16 cellular contexts compared by ENCODE assay signal in the genomic region with DNA sequence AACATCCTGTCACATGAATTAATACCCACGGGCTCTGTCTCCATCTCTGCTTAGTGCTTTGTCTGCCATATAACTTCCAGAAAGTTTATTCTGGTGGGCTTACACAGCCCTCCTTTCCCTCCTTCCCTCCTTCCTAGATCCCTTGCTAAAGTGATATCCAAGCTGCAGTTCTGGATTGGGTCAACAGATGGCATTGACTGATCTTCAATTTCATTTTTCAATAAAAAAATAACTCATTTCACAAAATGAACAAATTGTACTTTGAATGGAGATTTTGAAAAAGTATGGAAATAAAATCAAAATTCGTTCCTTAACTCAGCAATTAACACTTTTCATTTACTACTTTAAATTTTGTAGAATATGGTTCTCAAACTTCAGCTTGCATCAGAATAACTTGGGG.
DNase-seq lines count a peak whose midpoint lies in the region; ATAC-seq and TF ChIP-seq lines count a peak whose summit lies in the region.
"Had no signal": no experiment of that assay in that cellular context is flagged by ENCODE, and none has a peak within 500 bp of the region (broad histone marks: within the 10 kb centered on the region; RNA-seq: fewer than 3 reads in every experiment).

No MANE protein-coding gene starts in this region.

- no peak overlapping the region for H3K4me3 ChIP-seq in retinal pigment epithelial cell (ENCODE audit: low read length)

- DNase-seq in fibroblast of peridontal ligament (ENCODE audit: extremely low read depth) (peak; percentile 1), retinal pigment epithelial cell (ENCODE audit: low read depth) (no peak), NCI-H1694 treated with DMSO at 0.1 percent for 48 hours (lab: John Stamatoyannopoulos, UW) (no peak), AG20443 (ENCODE audit: low spot score) (no peak), NCI-H226 (no peak)
- DNase-seq: activated naive CD4-positive, alpha-beta T cell; COR-L47; effector CD8-positive, alpha-beta T cell; kidney glomerular epithelial cell; NCI-H2081 treated with DMSO at 0.1 percent for 48 hours; NCI-H748 treated with DMSO at 0.1 percent for 48 hours; stimulated activated CD4-positive, alpha-beta T cell treated with anti-CD3 and anti-CD28 coated beads, Interleukin-15, amount 100 ng/mL, for 24 hours; T-helper 1 cell had no signal

- ATAC-seq in SK-N-SH treated with all-trans-retinoic acid at 6 μM for 48 hours (0 out of 3 replicates have a peak, but pooled peaks have one; percentile 40), GM21515 (IDR thresholded peaks at IDR 0.05; ENCODE audit: unreplicated experiment) (no peak)

- peak; percentile 14 for TF ChIP-seq CTCF in GM12873 (IDR thresholded peaks at IDR 0.05; ENCODE audit: insufficient read depth, low read depth, low read length, missing control alignments)
- peak; percentile 27 for TF ChIP-seq CTCF in retinal pigment epithelial cell (conservative IDR thresholded peaks at IDR 0.05; ENCODE audit: low read depth, low read length)

TF ChIP-seq in SK-N-SH treated with all-trans-retinoic acid at 6 μM for 48 hours, 23 proteins besides CTCF, POLR2A, EP300 and RAD21:
- TF ChIP-seq CSDC2 (CRISPR knock-in tag; IDR thresholded peaks at IDR 0.05), result no peak
- TF ChIP-seq OSR1 (CRISPR knock-in tag; IDR thresholded peaks at IDR 0.05), result no peak
- no peak for TF ChIP-seq TCF4 (CRISPR knock-in tag; IDR thresholded peaks at IDR 0.05; ENCODE audit: borderline replicate concordance)
- TF ChIP-seq, protein P1, sequence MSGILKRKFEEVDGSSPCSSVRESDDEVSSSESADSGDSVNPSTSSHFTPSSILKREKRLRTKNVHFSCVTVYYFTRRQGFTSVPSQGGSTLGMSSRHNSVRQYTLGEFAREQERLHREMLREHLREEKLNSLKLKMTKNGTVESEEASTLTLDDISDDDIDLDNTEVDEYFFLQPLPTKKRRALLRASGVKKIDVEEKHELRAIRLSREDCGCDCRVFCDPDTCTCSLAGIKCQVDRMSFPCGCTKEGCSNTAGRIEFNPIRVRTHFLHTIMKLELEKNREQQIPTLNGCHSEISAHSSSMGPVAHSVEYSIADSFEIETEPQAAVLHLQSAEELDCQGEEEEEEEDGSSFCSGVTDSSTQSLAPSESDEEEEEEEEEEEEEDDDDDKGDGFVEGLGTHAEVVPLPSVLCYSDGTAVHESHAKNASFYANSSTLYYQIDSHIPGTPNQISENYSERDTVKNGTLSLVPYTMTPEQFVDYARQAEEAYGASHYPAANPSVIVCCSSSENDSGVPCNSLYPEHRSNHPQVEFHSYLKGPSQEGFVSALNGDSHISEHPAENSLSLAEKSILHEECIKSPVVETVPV (CRISPR knock-in tag; IDR thresholded peaks at IDR 0.05), result no peak
- no peak for TF ChIP-seq ZFP30 (CRISPR knock-in tag; IDR thresholded peaks at IDR 0.05)
- TF ChIP-seq, protein P2, sequence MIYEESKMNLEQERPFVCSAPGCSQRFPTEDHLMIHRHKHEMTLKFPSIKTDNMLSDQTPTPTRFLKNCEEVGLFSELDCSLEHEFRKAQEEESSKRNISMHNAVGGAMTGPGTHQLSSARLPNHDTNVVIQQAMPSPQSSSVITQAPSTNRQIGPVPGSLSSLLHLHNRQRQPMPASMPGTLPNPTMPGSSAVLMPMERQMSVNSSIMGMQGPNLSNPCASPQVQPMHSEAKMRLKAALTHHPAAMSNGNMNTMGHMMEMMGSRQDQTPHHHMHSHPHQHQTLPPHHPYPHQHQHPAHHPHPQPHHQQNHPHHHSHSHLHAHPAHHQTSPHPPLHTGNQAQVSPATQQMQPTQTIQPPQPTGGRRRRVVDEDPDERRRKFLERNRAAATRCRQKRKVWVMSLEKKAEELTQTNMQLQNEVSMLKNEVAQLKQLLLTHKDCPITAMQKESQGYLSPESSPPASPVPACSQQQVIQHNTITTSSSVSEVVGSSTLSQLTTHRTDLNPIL (CRISPR knock-in tag; IDR thresholded peaks at IDR 0.05; ENCODE audit: low read depth), result no peak
- TF ChIP-seq RARB (CRISPR knock-in tag; IDR thresholded peaks at IDR 0.05), result no peak
- TF ChIP-seq TOX (CRISPR knock-in tag; IDR thresholded peaks at IDR 0.05; ENCODE audit: borderline replicate concordance), result no peak
- TF ChIP-seq BACH2 (CRISPR knock-in tag; IDR thresholded peaks at IDR 0.05; ENCODE audit: borderline replicate concordance), result no peak
- no peak for TF ChIP-seq PPARA (CRISPR knock-in tag; IDR thresholded peaks at IDR 0.05; ENCODE audit: borderline replicate concordance)
- TF ChIP-seq GLIS3 (CRISPR knock-in tag; IDR thresholded peaks at IDR 0.05), result no peak
- TF ChIP-seq ISL1 (CRISPR knock-in tag; IDR thresholded peaks at IDR 0.05), result no peak
- TF ChIP-seq ZNF565 (CRISPR knock-in tag; conservative IDR thresholded peaks at IDR 0.05; ENCODE audit: low read depth), result no peak
- TF ChIP-seq SNAI2 (CRISPR knock-in tag; IDR thresholded peaks at IDR 0.05), result no peak
- TF ChIP-seq, protein P3, sequence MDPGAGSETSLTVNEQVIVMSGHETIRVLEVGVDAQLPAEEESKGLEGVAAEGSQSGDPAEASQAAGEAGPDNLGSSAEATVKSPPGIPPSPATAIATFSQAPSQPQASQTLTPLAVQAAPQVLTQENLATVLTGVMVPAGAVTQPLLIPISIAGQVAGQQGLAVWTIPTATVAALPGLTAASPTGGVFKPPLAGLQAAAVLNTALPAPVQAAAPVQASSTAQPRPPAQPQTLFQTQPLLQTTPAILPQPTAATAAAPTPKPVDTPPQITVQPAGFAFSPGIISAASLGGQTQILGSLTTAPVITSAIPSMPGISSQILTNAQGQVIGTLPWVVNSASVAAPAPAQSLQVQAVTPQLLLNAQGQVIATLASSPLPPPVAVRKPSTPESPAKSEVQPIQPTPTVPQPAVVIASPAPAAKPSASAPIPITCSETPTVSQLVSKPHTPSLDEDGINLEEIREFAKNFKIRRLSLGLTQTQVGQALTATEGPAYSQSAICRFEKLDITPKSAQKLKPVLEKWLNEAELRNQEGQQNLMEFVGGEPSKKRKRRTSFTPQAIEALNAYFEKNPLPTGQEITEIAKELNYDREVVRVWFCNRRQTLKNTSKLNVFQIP (CRISPR knock-in tag; IDR thresholded peaks at IDR 0.05; ENCODE audit: borderline replicate concordance, low read depth), result no peak
- no peak for TF ChIP-seq ZC3H10 (CRISPR knock-in tag; IDR thresholded peaks at IDR 0.05)
- no peak for TF ChIP-seq TSHZ2 (CRISPR knock-in tag; IDR thresholded peaks at IDR 0.05)
- no peak for TF ChIP-seq ESRRG (CRISPR knock-in tag; IDR thresholded peaks at IDR 0.05)
- no peak for TF ChIP-seq ZNF70 (CRISPR knock-in tag; IDR thresholded peaks at IDR 0.05)
- no peak for TF ChIP-seq ZFP3 (CRISPR knock-in tag; IDR thresholded peaks at IDR 0.05)
